In the genomic region with DNA sequence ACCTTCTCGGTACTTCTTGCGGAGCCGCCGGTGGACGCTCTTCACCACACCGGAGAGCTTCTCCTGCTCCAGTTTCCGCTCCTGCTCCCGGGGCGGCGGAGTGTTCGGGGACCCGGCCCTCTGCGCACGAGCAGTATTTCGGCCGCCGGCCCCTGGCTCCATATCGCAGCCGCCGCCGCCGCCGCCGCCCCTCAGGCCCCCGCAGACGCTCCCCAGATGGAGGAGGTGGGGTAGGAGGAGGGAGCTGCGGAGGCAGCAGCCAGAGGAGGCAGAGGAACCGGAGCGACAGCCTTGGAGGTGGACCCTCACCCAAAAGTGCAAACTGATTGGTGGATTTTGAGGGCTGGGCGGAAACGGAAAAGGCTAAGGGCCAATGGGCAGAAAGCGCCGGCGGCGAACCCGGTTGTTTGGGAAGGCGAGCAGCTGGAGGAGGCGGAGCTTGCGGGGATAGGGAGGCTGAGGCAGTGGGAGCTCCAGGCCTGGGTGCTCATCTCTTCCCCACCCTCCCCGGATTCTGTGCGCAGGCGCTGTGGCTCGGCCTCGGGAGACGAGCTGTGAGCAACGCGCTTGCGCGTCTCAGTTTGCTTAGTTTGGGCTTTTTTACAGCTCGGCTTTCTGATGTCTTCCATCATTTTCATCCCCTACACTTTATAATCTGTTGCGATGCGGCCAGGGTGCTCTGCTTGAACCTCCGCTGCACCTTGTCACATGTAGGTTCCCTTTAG, we compare ENCODE assay signal across 8 cellular contexts.
DNase-seq lines count a peak whose midpoint lies in the region; ATAC-seq, FAIRE-seq and TF ChIP-seq lines count a peak whose summit lies in the region.

No MANE protein-coding gene starts in this region.

- H3K4me3 ChIP-seq in OCI-LY1 (ENCODE audit: low read depth, low read length, poor library complexity, severe bottlenecking) (peak overlapping the region; percentile 75), endothelial cell of umbilical vein (replicated peaks in 1 of 3; ENCODE audit: insufficient read depth in 1 of 3, low read depth in 1 of 3, low read length in 3 of 3) (peak overlapping the region; percentile 74 to 84 (median 74))

- peak; percentile 100 for FAIRE-seq in endothelial cell of umbilical vein (lab: Jason Lieb, UNC)

- no peaks in the 10 kb centered on the region for H3K27me3 Mint-ChIP-seq in mesothelial cell of epicardium (ENCODE audit: low read depth)

- no peaks in the 10 kb centered on the region for H3K9me3 ChIP-seq in OCI-LY1 (ENCODE audit: low read length)
- no peaks in the 10 kb centered on the region for H3K9me3 ChIP-seq in endothelial cell of umbilical vein (replicated peaks; ENCODE audit: control insufficient read depth, insufficient read depth, low read length)

- H3K36me3 Mint-ChIP-seq in mesothelial cell of epicardium = no peaks in the 10 kb centered on the region

- H3K4me1 Mint-ChIP-seq in mesothelial cell of epicardium = peaks cover 25% of the 10 kb centered on the region

- H3K79me2 ChIP-seq in OCI-LY1 (ENCODE audit: insufficient read depth, low read length) (peaks cover 27% of the 10 kb centered on the region), endothelial cell of umbilical vein (ENCODE audit: control insufficient read depth, insufficient read depth, low read length) (no peaks in the 10 kb centered on the region)

- no TSS peak for BruUV-seq in endothelial cell of umbilical vein (replicated peaks; lab: Mats Ljungman, UMichigan)

- peak overlapping the region; percentile 97 for H3K27ac Mint-ChIP-seq in mesothelial cell of epicardium

- H3K27ac ChIP-seq in OCI-LY1 (ENCODE audit: low read depth, low read length, poor library complexity, severe bottlenecking) (peak overlapping the region; percentile 75), endothelial cell of umbilical vein (ENCODE audit: insufficient read depth, low read depth, low read length) (peak overlapping the region; percentile 27)

- H3K4me3 Mint-ChIP-seq in mesothelial cell of epicardium = peak overlapping the region; percentile 85

- intact Hi-C loops in endothelial cell of umbilical vein (cut with micrococcal nuclease) = loop anchor here (1.0 to 2.0 kb wide), 2 partner anchors 149 to 179 kb away; partner anchors contain the start of genes SMIM30 and TMEM168

- no peaks in the 10 kb centered on the region for H3K9me2 ChIP-seq in OCI-LY1 (ENCODE audit: low read depth, low read length)

- TF ChIP-seq CTCF in OCI-LY1 (IDR thresholded peaks at IDR 0.05; ENCODE audit: low read length) (no peak), endothelial cell of umbilical vein (IDR thresholded peaks at IDR 0.05; ENCODE audit: extremely low read depth in 1 of 2, insufficient read depth in 1 of 2, low read depth in 1 of 2, low read length in 2 of 2) (no peak), mesothelial cell of epicardium (IDR thresholded peaks at IDR 0.05; ENCODE audit: unreplicated experiment) (no peak)

- H2AFZ ChIP-seq in OCI-LY1 (ENCODE audit: low read length) = peak overlapping the region; percentile 58
- H2AFZ ChIP-seq in endothelial cell of umbilical vein (ENCODE audit: low read depth, low read length) = peak overlapping the region; percentile 95

- peak; percentile 75 for TF ChIP-seq POLR2A in endothelial cell of umbilical vein (IDR thresholded peaks at IDR 0.05; ENCODE audit: low read depth, low read length)

- H3K36me3 ChIP-seq in OCI-LY1 (ENCODE audit: insufficient read depth, low read length) (no peaks in the 10 kb centered on the region), endothelial cell of umbilical vein (ENCODE audit: control insufficient read depth in 2 of 2, extremely low read depth in 1 of 2, insufficient read depth in 2 of 2, low read length in 2 of 2) (peaks cover 0 to 2% of the 10 kb centered on the region in 2 experiments)

- H4K20me1 ChIP-seq in OCI-LY1 (ENCODE audit: insufficient read depth, low read length) = no peaks in the 10 kb centered on the region
- no peaks in the 10 kb centered on the region for H4K20me1 ChIP-seq in endothelial cell of umbilical vein (replicated peaks; ENCODE audit: control insufficient read depth, extremely low read depth, insufficient read depth, low read length)

- H3K9me3 Mint-ChIP-seq in mesothelial cell of epicardium = no peaks in the 10 kb centered on the region

- POLR2A ChIA-PET in endothelial cell of umbilical vein (lab: Charles Lee) = interaction anchor here (0.9 to 1.1 kb wide), 2 partner anchors 150 to 490 kb away, joined by 3 read pairs; partner anchors contain the start of genes IFRD1 and TMEM168

- CTCF ChIA-PET in endothelial cell of umbilical vein (lab: Charles Lee) = interaction anchor here (0.6 to 1.2 kb wide), 5 partner anchors 18 to 482 kb away, joined by 3 to 5 read pairs (median 3); no protein-coding TSS in a partner anchor

- DNase-seq in DMS 273 (lab: John Stamatoyannopoulos, UW; ENCODE audit: unreplicated experiment) = peak; percentile 100
- peak; percentile 97 for DNase-seq in HuH-7 (ENCODE audit: low spot score)
- DNase-seq in activated T-cell treated with anti-CD3 and anti-CD28 coated beads for 1 hour (ENCODE audit: low read depth) = peak; percentile 99
- DNase-seq in endothelial cell of umbilical vein (ENCODE audit: low read depth, low spot score) = peak; percentile 100
- DNase-seq in mesothelial cell of epicardium (ENCODE audit: low spot score in 2 of 2, unreplicated experiment in 2 of 2) = peak; percentile 99
- DNase-seq in stimulated activated CD8-positive, alpha-beta memory T cell treated with anti-CD3 and anti-CD28 coated beads, Interleukin-15, amount 100 ng/mL, for 4 hours (ENCODE audit: low read depth in 2 of 2) = peak; percentile 99

- no peaks in the 10 kb centered on the region for H3K9me1 ChIP-seq in endothelial cell of umbilical vein (replicated peaks; ENCODE audit: control insufficient read depth, extremely low read depth, insufficient read depth, low read length)

- H3K9ac ChIP-seq in OCI-LY1 (ENCODE audit: low read length) = peak overlapping the region; percentile 68
- H3K9ac ChIP-seq in endothelial cell of umbilical vein (replicated peaks; ENCODE audit: extremely low read depth, insufficient read depth, low read length) = peak overlapping the region; percentile 74

- dilution Hi-C loops in endothelial cell of umbilical vein (cut with MboI; ENCODE audit: extremely low pct_ligation_motif_present, low sequenced_read_pairs) = no loop called here

- H3K4me1 ChIP-seq in OCI-LY1 (ENCODE audit: insufficient read depth, low read length, severe bottlenecking) = peaks cover 38% of the 10 kb centered on the region
- peaks cover 11% of the 10 kb centered on the region for H3K4me1 ChIP-seq in endothelial cell of umbilical vein (ENCODE audit: control insufficient read depth, extremely low read depth, insufficient read depth, low read length)

- H3F3A ChIP-seq in OCI-LY1 (ENCODE audit: insufficient read depth, low read length) = no peaks in the 10 kb centered on the region

- H3K27me3 ChIP-seq in OCI-LY1 (ENCODE audit: insufficient read depth, low read length) = no peaks in the 10 kb centered on the region
- peaks cover 0 to 3% of the 10 kb centered on the region in 2 experiments for H3K27me3 ChIP-seq in endothelial cell of umbilical vein (ENCODE audit: control insufficient read depth in 2 of 2, insufficient read depth in 2 of 2, low read length in 2 of 2)

- peak; percentile 98 for ATAC-seq in GM21526 (IDR thresholded peaks at IDR 0.05; ENCODE audit: low FRiP score, unreplicated experiment)

- H3K4me2 ChIP-seq in OCI-LY1 (ENCODE audit: low read length) (peak overlapping the region; percentile 80), endothelial cell of umbilical vein (ENCODE audit: insufficient read depth, low read length) (peak overlapping the region; percentile 76)

TF ChIP-seq in endothelial cell of umbilical vein, 7 proteins besides CTCF, POLR2A, EP300 and RAD21:
- TF ChIP-seq MYC (IDR thresholded peaks at IDR 0.05; ENCODE audit: low read depth, low read length) (no peak), MAX (IDR thresholded peaks at IDR 0.05; ENCODE audit: insufficient read depth, insufficient read length) (no peak), POLR2AphosphoS5 (IDR thresholded peaks at IDR 0.05; ENCODE audit: insufficient read depth, low read depth, low read length) (peak; percentile 69)

Comparison
In these comparisons a context has a peak if more than half of its experiments do, and no peak if none do; other contexts are left out.
1. Peak in every context shown above with its lines: DNase-seq, ATAC-seq, H3K4me3 ChIP-seq and H3K27ac ChIP-seq.